Comparison of ENCODE assay signal across 29 cellular contexts in genomic region chr9:121066850-121067249, GRCh38.
"Had no signal": no experiment of that assay in that cellular context is flagged by ENCODE, and none has a peak within 500 bp of the region (broad histone marks: within the 10 kb centered on the region; RNA-seq: fewer than 3 reads in every experiment).

No MANE protein-coding gene starts in this region.

- H3K9me3 ChIP-seq: colonic mucosa, esophagus muscularis mucosa, esophagus squamous epithelium, gastrocnemius medialis, gastroesophageal sphincter had no signal

- H3K27me3 Mint-ChIP-seq: dendritic cell treated with granulocyte-macrophage colony-stimulating factor and Interleukin-4, amounts not matched to agents 40 ng/mL and 50 ng/mL, for 4 days; effector memory CD8-positive, alpha-beta T cell had no signal

- FAIRE-seq: colon, endometrium, endothelial cell of umbilical vein, frontal cortex had no signal

- H3K27ac ChIP-seq: colonic mucosa, coronary artery, dorsolateral prefrontal cortex, epithelial cell of prostate, esophagus muscularis mucosa, esophagus squamous epithelium, foreskin keratinocyte, gastrocnemius medialis, gastroesophageal sphincter, heart left ventricle, heart right ventricle had no signal

- H3K4me3 ChIP-seq: colonic mucosa, coronary artery, dorsolateral prefrontal cortex, esophagus muscularis mucosa, esophagus squamous epithelium, gastrocnemius medialis, gastroesophageal sphincter, heart left ventricle, heart right ventricle had no signal

- H3K4me3 Mint-ChIP-seq: dendritic cell treated with granulocyte-macrophage colony-stimulating factor and Interleukin-4, amounts not matched to agents 40 ng/mL and 50 ng/mL, for 4 days; effector memory CD8-positive, alpha-beta T cell; endodermal cell had no signal

- H3K27me3 ChIP-seq: colonic mucosa, dorsolateral prefrontal cortex, esophagus muscularis mucosa, esophagus squamous epithelium, foreskin keratinocyte, gastroesophageal sphincter, heart left ventricle, heart right ventricle had no signal

- H3K4me1 ChIP-seq: colonic mucosa, esophagus muscularis mucosa, esophagus squamous epithelium, foreskin keratinocyte, gastrocnemius medialis, gastroesophageal sphincter had no signal

- DNase-seq: colonic mucosa; cortex of kidney; dermis blood vessel endothelial cell; dorsolateral prefrontal cortex; effector CD4-positive, alpha-beta T cell; effector CD8-positive, alpha-beta T cell; effector memory CD4-positive, alpha-beta T cell; effector memory CD8-positive, alpha-beta T cell; endodermal cell; erythroblast; esophagus squamous epithelium; foreskin fibroblast; foreskin keratinocyte; foreskin melanocyte; gastrocnemius medialis; glutamatergic neuron; head of caudate nucleus; heart left ventricle; heart right ventricle had no signal

- H3K27ac Mint-ChIP-seq: effector memory CD8-positive, alpha-beta T cell; endodermal cell had no signal

- ATAC-seq: effector memory CD8-positive, alpha-beta T cell; esophagus mucosa; foreskin keratinocyte; gastrocnemius medialis; gastroesophageal sphincter; heart left ventricle; heart right ventricle had no signal

- H3K36me3 ChIP-seq: colonic mucosa, gastrocnemius medialis, heart right ventricle had no signal

- H3K9me3 Mint-ChIP-seq: dendritic cell treated with granulocyte-macrophage colony-stimulating factor and Interleukin-4, amounts not matched to agents 40 ng/mL and 50 ng/mL, for 4 days; effector memory CD8-positive, alpha-beta T cell had no signal
